8 cellular contexts compared by ENCODE assay signal in the genomic region with DNA sequence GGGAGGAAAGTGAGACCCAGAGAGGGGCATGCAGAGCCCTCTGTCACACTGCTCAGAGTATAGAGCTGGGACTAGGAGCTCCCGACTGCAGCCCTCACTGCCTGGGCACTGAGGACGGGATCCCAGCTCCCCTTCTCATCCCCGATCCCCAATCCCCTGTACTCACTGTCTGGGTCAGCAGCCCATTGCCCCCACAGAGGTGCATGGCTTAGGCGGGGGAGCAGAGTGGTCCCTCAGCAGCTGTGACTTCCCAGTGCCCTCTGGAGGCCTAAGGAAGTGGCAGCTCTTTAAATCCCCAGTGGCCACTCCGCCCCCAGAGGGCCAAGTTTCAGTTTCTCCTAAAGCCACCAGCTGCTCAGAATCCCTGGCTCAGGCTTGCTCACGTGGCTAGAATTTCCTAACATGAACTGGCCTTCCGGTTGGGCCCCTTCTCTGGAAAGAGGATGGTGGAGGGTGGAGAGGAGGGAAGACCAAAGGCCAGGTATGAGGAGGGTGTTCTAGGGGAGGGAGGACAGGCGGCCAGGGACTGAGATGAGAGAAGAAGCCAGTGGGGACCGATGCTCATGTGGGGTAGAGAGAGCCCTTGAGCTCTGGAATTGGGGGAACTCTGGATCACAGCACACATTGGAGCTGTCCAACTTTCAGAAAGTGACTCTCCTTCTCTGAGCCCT. TPM values are rescaled to one million over a fixed set of nuclear protein-coding genes. Genes with fewer than 3 reads are reported as not detected.
DNase-seq lines count a peak whose midpoint lies in the region; ATAC-seq and TF ChIP-seq lines count a peak whose summit lies in the region.

Gene BATF2, minus strand, starts transcription at position 262 of the 671 bp plus-strand sequence. Its CDS starts 57 bp downstream, at position 205.

- no peaks in the 10 kb centered on the region for H3K79me2 ChIP-seq in PC-9 (ENCODE audit: low read depth)

- H3K4me3 ChIP-seq in Caco-2 (ENCODE audit: low read depth, low read length) (no peak within 1 kb of the TSS), PC-9 (no peak within 1 kb of the TSS), colonic mucosa (peak within 1 kb of the TSS; percentile 49)

- H3F3A ChIP-seq in PC-9 (ENCODE audit: insufficient read depth, low read depth), result 0 out of 2 replicates have a peak, but pooled peaks cover 3% of the 10 kb centered on the region

- no peaks in the 10 kb centered on the region for H4K20me1 ChIP-seq in PC-9 (ENCODE audit: insufficient read depth)

- H3K27ac ChIP-seq in PC-9, result no peak within 1 kb of the TSS
- H3K27ac ChIP-seq in colonic mucosa, result peak within 1 kb of the TSS; percentile 91

- H3K9me3 ChIP-seq in Caco-2, result no peaks in the 10 kb centered on the region
- H3K9me3 ChIP-seq in PC-9 (ENCODE audit: insufficient read depth, low read depth), result no peaks in the 10 kb centered on the region
- H3K9me3 ChIP-seq in colonic mucosa, result no peaks in the 10 kb centered on the region

- H3K9me2 ChIP-seq in PC-9 (ENCODE audit: insufficient read depth), result no peaks in the 10 kb centered on the region

- peaks cover 37% of the 10 kb centered on the region for H3K4me1 ChIP-seq in Caco-2
- H3K4me1 ChIP-seq in PC-9 (replicated peaks; ENCODE audit: insufficient read depth), result no peaks in the 10 kb centered on the region
- H3K4me1 ChIP-seq in colonic mucosa, result peaks cover 14% of the 10 kb centered on the region

- H3K27ac Mint-ChIP-seq in Caco-2 (ENCODE audit: unreplicated experiment), result peak within 1 kb of the TSS; percentile 63

- H3K9me3 Mint-ChIP-seq in Caco-2 (ENCODE audit: unreplicated experiment), result no peaks in the 10 kb centered on the region

- no peaks in the 10 kb centered on the region for H3K27me3 Mint-ChIP-seq in Caco-2 (ENCODE audit: insufficient read depth, unreplicated experiment)

- peak within 1 kb of the TSS; percentile 90 to 95 for H3K9ac ChIP-seq in colonic mucosa (ENCODE audit: low read depth in 2 of 2, low read length in 2 of 2)

- no peaks in the 10 kb centered on the region for H3K27me3 ChIP-seq in Caco-2 (replicated peaks; ENCODE audit: control insufficient read depth, insufficient read depth, low read length)
- H3K27me3 ChIP-seq in PC-9 (ENCODE audit: insufficient read depth, low read depth), result no peaks in the 10 kb centered on the region
- no peaks in the 10 kb centered on the region for H3K27me3 ChIP-seq in colonic mucosa

- TF ChIP-seq CTCF in Caco-2 (IDR thresholded peaks at IDR 0.05; ENCODE audit: insufficient read depth in 1 of 2, low read depth in 1 of 2, low read length in 1 of 2, severe bottlenecking in 1 of 2, unreplicated experiment in 1 of 2) (peak; percentile 45 to 69), PC-9 (conservative IDR thresholded peaks at IDR 0.05) (peak; percentile 64; the same call in 1 of the 2 replicates), colonic mucosa (IDR thresholded peaks at IDR 0.05) (peak; percentile 44)

- BruUV-seq in Caco-2 (replicated peaks; lab: Mats Ljungman, UMichigan), result no TSS peak
- no TSS peak for BruUV-seq in PC-9 (replicated peaks; lab: Mats Ljungman, UMichigan)

- POLR2A ChIA-PET in Caco-2 (lab: Charles Lee), result interaction anchor here (1.2 kb wide), 1 partner anchor 16 kb away, joined by 3 read pairs; no protein-coding TSS in a partner anchor
- POLR2A ChIA-PET in PC-9 (lab: Charles Lee; ENCODE audit: unreplicated experiment), result interaction anchor here (0.6 to 1.3 kb wide), 5 partner anchors 11 to 78 kb away, joined by 4 to 8 read pairs (median 5); partner anchors contain the start of gene PPP2R5B

- peak; percentile 79 to 84 for DNase-seq in Caco-2
- DNase-seq in HS-27A (ENCODE audit: low read depth), result peak; percentile 40
- DNase-seq in PC-9, result peak; percentile 62 to 66
- peak; percentile 91 for DNase-seq in colonic mucosa
- peak; percentile 96 for DNase-seq in left kidney (ENCODE audit: low read depth, low spot score)
- peak; percentile 16 for DNase-seq in stimulated activated naive CD8-positive, alpha-beta T cell treated with anti-CD3 and anti-CD28 coated beads, Interleukin-15, Interleukin-2, amounts not matched to agents 100 U/mL and 50 U/mL, for 24 hours

- no peaks in the 10 kb centered on the region for H3K36me3 Mint-ChIP-seq in Caco-2 (ENCODE audit: insufficient read depth, unreplicated experiment)

- H3K4me2 ChIP-seq in PC-9, result peak within 1 kb of the TSS; percentile 39; the same call in 1 of the 2 replicates

- CTCF ChIA-PET in Caco-2 (lab: Charles Lee) (interaction anchor here (0.5 to 1.6 kb wide), 13 partner anchors 9 to 218 kb away, joined by 3 to 9 read pairs (median 4); partner anchors contain the start of genes PPP2R5B, SF1 and ZNHIT2), PC-9 (lab: Charles Lee) (interaction anchor here (0.8 to 2.1 kb wide), 3 partner anchors 73 to 79 kb away, joined by 3 to 6 read pairs (median 5); partner anchors contain the start of gene PPP2R5B)

- H3K4me1 Mint-ChIP-seq in Caco-2 (ENCODE audit: low read depth, unreplicated experiment), result peaks cover 26% of the 10 kb centered on the region

- H3K36me3 ChIP-seq in Caco-2 (ENCODE audit: control insufficient read depth, insufficient read depth, low read length) (no peaks in the 10 kb centered on the region), PC-9 (ENCODE audit: low read depth) (no peaks in the 10 kb centered on the region), colonic mucosa (no peaks in the 10 kb centered on the region)

- peak within 1 kb of the TSS; percentile 25; the same call in 1 of the 2 replicates for H2AFZ ChIP-seq in PC-9

- ATAC-seq in stimulated activated naive CD8-positive, alpha-beta T cell treated with anti-CD3 and anti-CD28 coated beads, Interleukin-15, Interleukin-2, amounts not matched to agents 100 U/mL and 50 U/mL, for 24 hours, result peak; percentile 19
- no peak for ATAC-seq in HG03139 (IDR thresholded peaks at IDR 0.05; ENCODE audit: unreplicated experiment)
- no peak for ATAC-seq in HG02610 (IDR thresholded peaks at IDR 0.05; ENCODE audit: unreplicated experiment)

- H3K4me3 Mint-ChIP-seq in Caco-2 (ENCODE audit: unreplicated experiment), result peak within 1 kb of the TSS; percentile 56

- intact Hi-C loops in Caco-2 (cut with micrococcal nuclease; ENCODE audit: unreplicated experiment) (loop anchor here (2.0 to 5.0 kb wide), 2 partner anchors 80 to 150 kb away; partner anchors contain the start of gene ATG2A), PC-9 (cut with micrococcal nuclease; ENCODE audit: unreplicated experiment) (no loop called here), colonic mucosa (cut with DNase I) (loop anchor here (5.0 kb wide), 1 partner anchor 150 kb away; no protein-coding TSS in a partner anchor)

RNA-seq across cellular contexts. Expression of gene BATF2, which starts in this region (rescaled TPM):
- total RNA-seq in Caco-2 (2022) (0.79 and 1.4 TPM in 2 replicates), PC-9 (2021) (0.46 and 1.2 TPM in 2 replicates), colonic mucosa (10 to 100 TPM; 14.1 to 20.7 TPM)

Comparison
In these comparisons a context has a peak if more than half of its experiments do, and no peak if none do; other contexts are left out.
1. DNase-seq: peak in every context shown above with its lines; median percentile 96 in left kidney; 91 in colonic mucosa; 82 in Caco-2; 64 in PC-9; 40 in HS-27A; 16 in stimulated activated naive CD8-positive, alpha-beta T cell treated with anti-CD3 and anti-CD28 coated beads, Interleukin-15, Interleukin-2, amounts not matched to agents 100 U/mL and 50 U/mL, for 24 hours.